ENCODE assay signal across 8 cellular contexts in genomic region chr19:52527134-52527953, GRCh38. TPM values are rescaled to one million over a fixed set of nuclear protein-coding genes. Genes with fewer than 3 reads are reported as not detected.
DNase-seq lines count a peak whose midpoint lies in the region; ATAC-seq, FAIRE-seq and TF ChIP-seq lines count a peak whose summit lies in the region.

TSS of gene ZNF808 (plus strand) at chr19:52527668. CDS start at chr19:52543285, 15,617 bp downstream.

- FAIRE-seq in keratinocyte (lab: Jason Lieb, UNC), result no peak

- peak within 1 kb of the TSS; percentile 85 for H3K9ac ChIP-seq in keratinocyte (ENCODE audit: control insufficient read depth, extremely low read depth, insufficient read depth, low read length)

- peaks cover 1% of the 10 kb centered on the region for H3K9me3 Mint-ChIP-seq in central memory CD8-positive, alpha-beta T cell

- H4K20me1 ChIP-seq in keratinocyte (ENCODE audit: control insufficient read depth, extremely low read depth, insufficient read depth, low read length), result no peaks in the 10 kb centered on the region

- peak within 1 kb of the TSS; percentile 93 for H3K4me3 Mint-ChIP-seq in central memory CD8-positive, alpha-beta T cell

- H3K27ac ChIP-seq in keratinocyte (ENCODE audit: control insufficient read depth, insufficient read depth, low read length), result peak within 1 kb of the TSS; percentile 81

- H3K27me3 ChIP-seq in keratinocyte (ENCODE audit: control insufficient read depth, extremely low read depth, insufficient read depth, low read length), result no peaks in the 10 kb centered on the region

- H3K4me2 ChIP-seq in keratinocyte (ENCODE audit: control insufficient read depth, extremely low read depth, insufficient read depth, low read depth, low read length), result peak within 1 kb of the TSS; percentile 87

- peaks cover 4% of the 10 kb centered on the region for H3K27me3 Mint-ChIP-seq in central memory CD8-positive, alpha-beta T cell

- H3K79me2 ChIP-seq in keratinocyte (ENCODE audit: control insufficient read depth, insufficient read depth, low read length), result peaks cover 25% of the 10 kb centered on the region

- peak within 1 kb of the TSS; percentile 86 for H2AFZ ChIP-seq in keratinocyte (ENCODE audit: control insufficient read depth, low read length)

- H3K27ac Mint-ChIP-seq in central memory CD8-positive, alpha-beta T cell (ENCODE audit: low read depth), result peak within 1 kb of the TSS; percentile 99

- H3K36me3 Mint-ChIP-seq in central memory CD8-positive, alpha-beta T cell (ENCODE audit: insufficient read depth), result peaks cover 3% of the 10 kb centered on the region

- H3K36me3 ChIP-seq in keratinocyte (ENCODE audit: control insufficient read depth in 2 of 2, extremely low read depth in 1 of 2, insufficient read depth in 2 of 2, low read length in 2 of 2), result peaks cover 1 to 2% of the 10 kb centered on the region in 2 experiments

- dilution Hi-C loops in keratinocyte (cut with MboI; ENCODE audit: extremely low pct_ligation_motif_present, low sequenced_read_pairs), result no loop called here

- H3K4me1 Mint-ChIP-seq in central memory CD8-positive, alpha-beta T cell, result peaks cover 25% of the 10 kb centered on the region

- ATAC-seq in GM18873 (IDR thresholded peaks at IDR 0.05; ENCODE audit: low FRiP score, unreplicated experiment) (peak; percentile 73), HG03139 (IDR thresholded peaks at IDR 0.05; ENCODE audit: unreplicated experiment) (peak; percentile 84)
- peak; percentile 92 to 95 for ATAC-seq in activated CD4-positive, CD25-positive, alpha-beta regulatory T cell treated with anti-CD3 and anti-CD28 coated beads, Interleukin-2, amount 50 U/mL, for 24 hours
- peak; percentile 97 for ATAC-seq in central memory CD8-positive, alpha-beta T cell (replicated peaks; ENCODE audit: extremely low read depth, poor library complexity, severe bottlenecking)

- peak within 1 kb of the TSS; percentile 63 to 75 (median 71) for H3K4me3 ChIP-seq in keratinocyte (ENCODE audit: control insufficient read depth in 2 of 3, extremely low read depth in 1 of 3, insufficient read depth in 2 of 3, low read depth in 1 of 3, low read length in 3 of 3)

- peak; percentile 37 to 78 (median 57) for TF ChIP-seq CTCF in keratinocyte (optimal IDR thresholded peaks at IDR 0.05 in 1 of 3, IDR thresholded peaks at IDR 0.05 in 1 of 3, conservative IDR thresholded peaks at IDR 0.05 in 1 of 3; ENCODE audit: extremely low read depth in 1 of 3, insufficient read depth in 2 of 3, low read length in 3 of 3)

- DNase-seq in AG08395 (ENCODE audit: low spot score), result peak; percentile 89
- peak; percentile 76 for DNase-seq in NCI-H2227 treated with DMSO at 0.1 percent for 48 hours (lab: John Stamatoyannopoulos, UW)
- DNase-seq in central memory CD8-positive, alpha-beta T cell (ENCODE audit: low spot score in 2 of 2), result peak; percentile 75 to 87
- peak; percentile 48 for DNase-seq in keratinocyte (ENCODE audit: low read depth, low spot score)
- peak; percentile 93 to 98 (median 95) for DNase-seq in stimulated activated CD4-positive, alpha-beta T cell treated with anti-CD3 and anti-CD28 coated beads, Interleukin-12 subunit alpha, Interleukin-12 subunit beta, amount 100 ng/mL, for 48 hours (ENCODE audit: low read depth in 2 of 3, low spot score in 1 of 3)

- H3K9me3 ChIP-seq in keratinocyte (ENCODE audit: control insufficient read depth, low read depth, low read length), result peaks cover 4% of the 10 kb centered on the region

- no peaks in the 10 kb centered on the region for H3K9me1 ChIP-seq in keratinocyte (ENCODE audit: control insufficient read depth, extremely low read depth, insufficient read depth, low read length)

- peaks cover 5% of the 10 kb centered on the region for H3K4me1 ChIP-seq in keratinocyte (ENCODE audit: control insufficient read depth, extremely low read depth, insufficient read depth, low read length)

RNA-seq across cellular contexts. Expression of gene ZNF808, which starts in this region (rescaled TPM):
- polyA plus RNA-seq in keratinocyte, result 5.7 to 6.8 TPM (median 5.8 TPM) in 3 replicates
- polyA plus RNA-seq in keratinocyte (2011; ENCODE audit: low read depth), result 5.4 TPM
- 2.7 and 5.4 TPM in 2 replicates for polyA plus RNA-seq in keratinocyte (2011; cell fraction: cytosol; rRNA removed)
- 14.1 and 15.9 TPM in 2 replicates for polyA plus RNA-seq in keratinocyte (2011; cell fraction: nucleus; rRNA removed)
- polyA plus RNA-seq in keratinocyte (2012; ENCODE audit: low replicate concordance), result 2.7 and 3.9 TPM in 2 replicates
- polyA minus RNA-seq in keratinocyte, result 6.9 to 29.1 TPM (median 16.7 TPM) in 3 replicates
- 8.2 TPM for polyA minus RNA-seq in keratinocyte (2011; cell fraction: cytosol; rRNA and poly(A)+ RNA removed)
- 16.4 and 32.1 TPM in 2 replicates for polyA minus RNA-seq in keratinocyte (2011; cell fraction: nucleus; rRNA and poly(A)+ RNA removed)

Comparison
In these comparisons a context has a peak if more than half of its experiments do, and no peak if none do; other contexts are left out.
1. Peak in every context shown above with its lines: DNase-seq, ATAC-seq, H3K4me3 ChIP-seq and H3K27ac ChIP-seq.